Comparison of ENCODE assay signal across 8 cellular contexts in genomic region chr12:69239922-69240624, GRCh38. TPM values are rescaled to one million over a fixed set of nuclear protein-coding genes. Genes with fewer than 3 reads are reported as not detected.
DNase-seq lines count a peak whose midpoint lies in the region; ATAC-seq and TF ChIP-seq lines count a peak whose summit lies in the region.

No MANE protein-coding gene starts in this region.

- DNase-seq in NOMO-1 treated with DMSO at 0.1 percent for 48 hours (lab: John Stamatoyannopoulos, UW; ENCODE audit: unreplicated experiment) = peak; percentile 44
- no peak for DNase-seq in NOMO-1 treated with dmso at 0.1 percent for 144 hours (lab: John Stamatoyannopoulos, UW; ENCODE audit: unreplicated experiment)
- DNase-seq in NCI-H2171 (lab: John Stamatoyannopoulos, UW) = peak; percentile 57
- peak; percentile 49 for DNase-seq in activated CD8-positive, alpha-beta memory T cell treated with anti-CD3 and anti-CD28 coated beads, Interleukin-2, amount 50 U/mL, for 4 hours
- DNase-seq in endodermal cell = peak; percentile 85
- peak; percentile 55 for DNase-seq in midbrain (lab: John Stamatoyannopoulos, UW)
- DNase-seq in stimulated activated CD8-positive, alpha-beta memory T cell treated with anti-CD3 and anti-CD28 coated beads, Interleukin-2, amount 100 ng/mL, for 48 hours (ENCODE audit: low read depth in 2 of 2) = peak; percentile 13 to 23

- H3K27me3 ChIP-seq in endodermal cell (ENCODE audit: control insufficient read depth, insufficient read depth, low read length, poor library complexity, severe bottlenecking) = no peaks in the 10 kb centered on the region

- H3K4me1 Mint-ChIP-seq in endodermal cell = peaks cover 27% of the 10 kb centered on the region

- peaks cover 13% of the 10 kb centered on the region for H3K36me3 Mint-ChIP-seq in endodermal cell (ENCODE audit: low read depth)

- H3K9me3 Mint-ChIP-seq in endodermal cell = no peaks in the 10 kb centered on the region

- WGBS in endodermal cell (ENCODE audit: insufficient coverage in 1 of 2, insufficient read length in 1 of 2), 2 experiments = 0% methylated on average over 25 to 67 of the region's 68 CpGs

- no peaks in the 10 kb centered on the region for H3K4me1 ChIP-seq in endodermal cell (ENCODE audit: control insufficient read depth, insufficient read depth, low read length)

- peak overlapping the region; percentile 80 for H3K9ac ChIP-seq in endodermal cell (ENCODE audit: extremely low read depth, low read length, poor library complexity, severe bottlenecking)

- H3K27ac Mint-ChIP-seq in endodermal cell = peak overlapping the region; percentile 96

- peak overlapping the region; percentile 94 for H3K27ac ChIP-seq in endodermal cell (ENCODE audit: low read depth, low read length)

- ATAC-seq in HG02870 (IDR thresholded peaks at IDR 0.05; ENCODE audit: unreplicated experiment) = peak; percentile 28

- no peaks in the 10 kb centered on the region for H3K9me3 ChIP-seq in endodermal cell (ENCODE audit: control insufficient read depth, low read length)

- peak overlapping the region; percentile 86 for H3K4me3 ChIP-seq in endodermal cell (ENCODE audit: low read length)

- peak overlapping the region; percentile 86 for H3K4me3 Mint-ChIP-seq in endodermal cell

- H3K27me3 Mint-ChIP-seq in endodermal cell (ENCODE audit: insufficient read depth) = no peaks in the 10 kb centered on the region

- H3K36me3 ChIP-seq in endodermal cell (ENCODE audit: control insufficient read depth, insufficient read depth, low read length) = peaks cover 17% of the 10 kb centered on the region

- TF ChIP-seq CTCF in endodermal cell (conservative IDR thresholded peaks at IDR 0.05) = no peak

RNA-seq across cellular contexts. Expression of gene CPSF6, which starts 0.7 kb away (rescaled TPM):
- total RNA-seq in endodermal cell = 100 to 1,000 TPM; 115 to 139 TPM
- 107 TPM for polyA plus RNA-seq in endodermal cell (2013, experiment 1 of 2)
- 91.5 TPM for polyA plus RNA-seq in endodermal cell (2013, experiment 2 of 2)
